1 cellular context compared by ENCODE assay signal in genomic region chr2:37156857-37157714, GRCh38.
TF ChIP-seq lines count a peak whose summit lies in the region.

Gene EIF2AK2 (minus strand): TSS chr2:37156980. CDS start chr2:37147806, 9,174 bp downstream.

TF ChIP-seq in HepG2, 621 proteins besides CTCF, POLR2A, EP300 and RAD21 (continued from another document):
- TF ChIP-seq ZNF773 (CRISPR knock-in tag; IDR thresholded peaks at IDR 0.05; ENCODE audit: borderline replicate concordance) (0 out of 2 replicates have a peak, but pooled peaks have one; percentile 6), MZF1 (CRISPR knock-in tag; IDR thresholded peaks at IDR 0.05; ENCODE audit: borderline replicate concordance) (no peak), ZNF567 (CRISPR knock-in tag; IDR thresholded peaks at IDR 0.05; ENCODE audit: borderline replicate concordance) (no peak; the same call in 1 of the 2 replicates), NPAS2 (CRISPR knock-in tag; IDR thresholded peaks at IDR 0.05; ENCODE audit: borderline replicate concordance) (no peak), ZNF264 (CRISPR knock-in tag; IDR thresholded peaks at IDR 0.05) (no peak), SP1 (IDR thresholded peaks at IDR 0.05) (no peak), SP1 (CRISPR knock-in tag; IDR thresholded peaks at IDR 0.05) (peak; percentile 62; the same call in 1 of the 2 replicates), ZFP36L2 (CRISPR knock-in tag; IDR thresholded peaks at IDR 0.05) (no peak), GLMP (CRISPR knock-in tag; IDR thresholded peaks at IDR 0.05; ENCODE audit: borderline replicate concordance) (no peak), MIXL1 (CRISPR knock-in tag; IDR thresholded peaks at IDR 0.05) (no peak), SIX4 (CRISPR knock-in tag; IDR thresholded peaks at IDR 0.05) (0 out of 2 replicates have a peak, but pooled peaks have one; percentile 5), ZFP90 (CRISPR knock-in tag; IDR thresholded peaks at IDR 0.05; ENCODE audit: borderline replicate concordance) (no peak), KLF12 (CRISPR knock-in tag; IDR thresholded peaks at IDR 0.05; ENCODE audit: borderline replicate concordance) (peak; percentile 29; the same call in 1 of the 2 replicates), WIZ (CRISPR knock-in tag; IDR thresholded peaks at IDR 0.05) (no peak), IRF9 (CRISPR knock-in tag; IDR thresholded peaks at IDR 0.05; ENCODE audit: borderline replicate concordance) (peak; percentile 26; the same call in 1 of the 2 replicates), ZNF576 (CRISPR knock-in tag; IDR thresholded peaks at IDR 0.05) (no peak), ZNF616 (CRISPR knock-in tag; IDR thresholded peaks at IDR 0.05; ENCODE audit: low read depth) (no peak), ZNF331 (CRISPR knock-in tag; IDR thresholded peaks at IDR 0.05) (0 out of 2 replicates have a peak, but pooled peaks have one; percentile 44), IKZF4 (CRISPR knock-in tag; IDR thresholded peaks at IDR 0.05; ENCODE audit: borderline replicate concordance, low read depth, not compliant biosample characterization) (no peak), XRCC5 (optimal IDR thresholded peaks at IDR 0.05; ENCODE audit: low read length) (no peak), TCF12 (IDR thresholded peaks at IDR 0.05) (no peak), TCF12 (CRISPR knock-in tag; IDR thresholded peaks at IDR 0.05) (no peak), NFAT5 (CRISPR knock-in tag; IDR thresholded peaks at IDR 0.05) (no peak), HMGXB3 (CRISPR knock-in tag; IDR thresholded peaks at IDR 0.05; ENCODE audit: borderline replicate concordance) (no peak), SIN3A (IDR thresholded peaks at IDR 0.05; ENCODE audit: borderline replicate concordance, low read depth, low read length) (no peak), ZBTB44 (CRISPR knock-in tag; IDR thresholded peaks at IDR 0.05) (no peak), FOXK2 (IDR thresholded peaks at IDR 0.05) (no peak), BATF2 (CRISPR knock-in tag; IDR thresholded peaks at IDR 0.05) (peak; percentile 69; the same call in 1 of the 2 replicates), CC2D1A (CRISPR knock-in tag; IDR thresholded peaks at IDR 0.05) (no peak), ZNF451 (CRISPR knock-in tag; IDR thresholded peaks at IDR 0.05) (no peak), ZNF180 (CRISPR knock-in tag; IDR thresholded peaks at IDR 0.05; ENCODE audit: borderline replicate concordance, low read depth) (no peak), HNRNPK (IDR thresholded peaks at IDR 0.05; ENCODE audit: low read depth, low read length, poor library complexity, severe bottlenecking) (no peak), CHD2 (IDR thresholded peaks at IDR 0.05; ENCODE audit: low read depth, low read length) (peak; percentile 95), HOXA3 (CRISPR knock-in tag; IDR thresholded peaks at IDR 0.05) (peak; percentile 59; the same call in 1 of the 2 replicates), ZNF850 (CRISPR knock-in tag; conservative IDR thresholded peaks at IDR 0.05) (no peak), RELA (CRISPR knock-in tag; IDR thresholded peaks at IDR 0.05) (no peak), KAT2B (IDR thresholded peaks at IDR 0.05; ENCODE audit: borderline replicate concordance, low read depth, low read length) (no peak), SKIL (CRISPR knock-in tag; IDR thresholded peaks at IDR 0.05; ENCODE audit: borderline replicate concordance) (no peak), HNRNPLL (IDR thresholded peaks at IDR 0.05; ENCODE audit: low read depth, low read length, poor library complexity, severe bottlenecking) (peak; percentile 79), NFE2L1 (CRISPR knock-in tag; IDR thresholded peaks at IDR 0.05; ENCODE audit: borderline replicate concordance) (no peak), ZFY (CRISPR knock-in tag; IDR thresholded peaks at IDR 0.05) (peak; percentile 81), ZNF260 (CRISPR knock-in tag; IDR thresholded peaks at IDR 0.05; ENCODE audit: borderline replicate concordance, low read depth) (no peak), MED13 (CRISPR knock-in tag; IDR thresholded peaks at IDR 0.05) (no peak), PBX2 (CRISPR knock-in tag; IDR thresholded peaks at IDR 0.05) (no peak), NBN (conservative IDR thresholded peaks at IDR 0.05) (no peak), HES4 (CRISPR knock-in tag; IDR thresholded peaks at IDR 0.05; ENCODE audit: borderline replicate concordance) (peak; percentile 40; the same call in 1 of the 2 replicates), ZNF775 (CRISPR knock-in tag; IDR thresholded peaks at IDR 0.05; ENCODE audit: borderline replicate concordance) (no peak), NR2F6 (IDR thresholded peaks at IDR 0.05) (no peak), NR2F6 (CRISPR knock-in tag; IDR thresholded peaks at IDR 0.05) (no peak), ZNF768 (CRISPR knock-in tag; IDR thresholded peaks at IDR 0.05) (no peak)
TF ChIP-seq in HepG2: peak in this region for 169.
